In genomic region chr5:175539936-175540335, GRCh38 we compare ENCODE assay signal across 26 cellular contexts.
"Had no signal": no experiment of that assay in that cellular context is flagged by ENCODE, and none has a peak within 500 bp of the region (broad histone marks: within the 10 kb centered on the region; RNA-seq: fewer than 3 reads in every experiment).

No MANE protein-coding gene starts in this region.

- H3K9me3 Mint-ChIP-seq: activated CD8-positive, alpha-beta T cell treated with anti-CD3 and anti-CD28 coated beads for 36 hours; activated naive CD4-positive, alpha-beta T cell treated with anti-CD3 and anti-CD28 coated beads, Interleukin-2, amount 50 U/mL, for 24 hours; activated T-helper 17 cell treated with anti-CD3 and anti-CD28 coated beads, Interleukin-2, amount 50 U/mL, for 72 hours had no signal

- H3K4me3 Mint-ChIP-seq: activated CD8-positive, alpha-beta T cell treated with anti-CD3 and anti-CD28 coated beads for 36 hours; activated naive CD4-positive, alpha-beta T cell treated with anti-CD3 and anti-CD28 coated beads, Interleukin-2, amount 50 U/mL, for 24 hours; activated naive CD8-positive, alpha-beta T cell treated with anti-CD3 and anti-CD28 coated beads for 36 hours; activated naive CD8-positive, alpha-beta T cell treated with anti-CD3 and anti-CD28 coated beads, Interleukin-2, amount 50 U/mL, for 24 hours; activated T-cell treated with anti-CD3 and anti-CD28 coated beads, Interleukin-2, amount 50 U/mL, for 4 hours; activated T-helper 17 cell treated with anti-CD3 and anti-CD28 coated beads, Interleukin-2, amount 50 U/mL, for 72 hours had no signal

- H3K4me1 ChIP-seq: body of pancreas, foreskin keratinocyte, gastrocnemius medialis had no signal

- H3K27me3 Mint-ChIP-seq: activated CD8-positive, alpha-beta T cell treated with anti-CD3 and anti-CD28 coated beads for 36 hours; activated naive CD4-positive, alpha-beta T cell treated with anti-CD3 and anti-CD28 coated beads, Interleukin-2, amount 50 U/mL, for 24 hours; activated naive CD8-positive, alpha-beta T cell treated with anti-CD3 and anti-CD28 coated beads for 36 hours; activated naive CD8-positive, alpha-beta T cell treated with anti-CD3 and anti-CD28 coated beads, Interleukin-2, amount 50 U/mL, for 24 hours had no signal

- H3K27me3 ChIP-seq: gastrocnemius medialis had no signal

- H3K4me3 ChIP-seq: adrenal gland, body of pancreas, gastrocnemius medialis, heart right ventricle had no signal

- H3K27ac ChIP-seq: adrenal gland, body of pancreas, foreskin keratinocyte, gastrocnemius medialis, heart right ventricle had no signal

- H3K27ac Mint-ChIP-seq: activated CD8-positive, alpha-beta T cell treated with anti-CD3 and anti-CD28 coated beads for 36 hours; activated naive CD4-positive, alpha-beta T cell treated with anti-CD3 and anti-CD28 coated beads, Interleukin-2, amount 50 U/mL, for 24 hours; activated naive CD8-positive, alpha-beta T cell treated with anti-CD3 and anti-CD28 coated beads for 36 hours; activated naive CD8-positive, alpha-beta T cell treated with anti-CD3 and anti-CD28 coated beads, Interleukin-2, amount 50 U/mL, for 24 hours; activated T-helper 17 cell treated with anti-CD3 and anti-CD28 coated beads, Interleukin-2, amount 50 U/mL, for 72 hours had no signal

- FAIRE-seq: colon had no signal

- H3K9me3 ChIP-seq: adrenal gland, gastrocnemius medialis, heart right ventricle had no signal

- H3K36me3 ChIP-seq: adrenal gland, gastrocnemius medialis, heart right ventricle had no signal

- DNase-seq: activated CD4-positive, alpha-beta T cell treated with anti-CD3 and anti-CD28 coated beads for 48 hours; activated CD4-positive, alpha-beta T cell treated with anti-CD3 and anti-CD28 coated beads, Interleukin-2, amount 50 U/mL, for 1 hour; activated CD4-positive, alpha-beta T cell treated with anti-CD3 and anti-CD28 coated beads, Interleukin-2, amount 50 U/mL, for 48 hours; activated CD8-positive, alpha-beta memory T cell treated with anti-CD3 and anti-CD28 coated beads for 24 hours; activated CD8-positive, alpha-beta T cell treated with anti-CD3 and anti-CD28 coated beads for 36 hours; activated effector memory CD4-positive, alpha-beta T cell treated with Interleukin-2 at 50 U/mL for 16 hours; activated gamma-delta T cell treated with Interleukin-2 at 50 U/mL for 16 hours; activated naive CD4-positive, alpha-beta T cell treated with Interleukin-2 at 50 U/mL for 16 hours; activated naive CD8-positive, alpha-beta T cell treated with anti-CD3 and anti-CD28 coated beads for 36 hours; activated naive CD8-positive, alpha-beta T cell treated with anti-CD3 and anti-CD28 coated beads, Interleukin-2, amount 50 U/mL, for 24 hours; activated T-cell treated with anti-CD3 and anti-CD28 coated beads, Interleukin-2, amount 50 U/mL, for 4 hours; adrenal gland; amygdala; aorta; body of pancreas; caudate nucleus; cortex of kidney; dermis blood vessel endothelial cell; effector CD8-positive, alpha-beta T cell; foreskin keratinocyte; gastrocnemius medialis; heart right ventricle; T-helper 2 cell had no signal

- H3K36me3 Mint-ChIP-seq: activated naive CD4-positive, alpha-beta T cell treated with anti-CD3 and anti-CD28 coated beads, Interleukin-2, amount 50 U/mL, for 24 hours; activated naive CD8-positive, alpha-beta T cell treated with anti-CD3 and anti-CD28 coated beads for 36 hours had no signal
